Comparison of ENCODE assay signal across 1 cellular context in genomic region chr4:8685831-8686230, GRCh38.
TF ChIP-seq lines count a peak whose summit lies in the region.

No MANE protein-coding gene starts in this region.

TF ChIP-seq in WTC11, 78 proteins besides CTCF, POLR2A, EP300 and RAD21 (continued from another document):
- TF ChIP-seq ZNF532 (CRISPR knock-in tag; IDR thresholded peaks at IDR 0.05; ENCODE audit: borderline replicate concordance) (no peak), MLX (CRISPR knock-in tag; IDR thresholded peaks at IDR 0.05) (no peak), EMX1 (CRISPR knock-in tag; IDR thresholded peaks at IDR 0.05) (no peak), ATF6 (CRISPR knock-in tag; IDR thresholded peaks at IDR 0.05) (no peak), ZNF232 (CRISPR knock-in tag; IDR thresholded peaks at IDR 0.05) (no peak), JAZF1 (CRISPR knock-in tag; IDR thresholded peaks at IDR 0.05) (no peak), ZNF121 (CRISPR knock-in tag; IDR thresholded peaks at IDR 0.05) (no peak), RELA (CRISPR knock-in tag; IDR thresholded peaks at IDR 0.05; ENCODE audit: borderline replicate concordance) (no peak), KAT7 (CRISPR knock-in tag; IDR thresholded peaks at IDR 0.05; ENCODE audit: borderline replicate concordance) (no peak)
TF ChIP-seq in WTC11: peak in this region for 0.
